ENCODE assay signal across 9 cellular contexts in the genomic region with DNA sequence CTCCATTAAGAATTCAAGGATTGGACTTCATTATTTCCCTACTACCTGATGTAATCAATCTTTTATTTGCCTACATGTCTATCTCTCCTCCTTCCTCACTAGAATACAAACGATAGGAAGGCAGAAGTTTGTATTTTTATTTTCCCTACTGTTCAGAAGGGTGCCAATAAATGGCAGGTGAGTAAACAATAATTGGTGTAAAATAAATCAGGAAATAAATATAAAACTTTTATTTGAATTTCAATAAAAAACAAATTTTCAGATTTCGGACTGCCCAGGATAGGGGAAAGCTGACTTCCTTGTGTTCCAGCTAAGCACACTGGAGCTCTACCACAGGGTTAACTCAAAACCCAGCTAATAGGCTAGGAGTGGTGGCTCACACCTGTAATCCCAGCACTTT.
"Had no signal": no experiment of that assay in that cellular context is flagged by ENCODE, and none has a peak within 500 bp of the region (broad histone marks: within the 10 kb centered on the region; RNA-seq: fewer than 3 reads in every experiment).

No MANE protein-coding gene starts in this region.

- DNase-seq: GM23248, GOT3, H7, H9, HCEC 1CT, HFFc6 had no signal

- H3K4me3 Mint-ChIP-seq: GM23338, H9, HFFc6 had no signal

- ATAC-seq: GM23338, HCT116 had no signal

- H3K4me3 ChIP-seq: GM23248, GM23338, HAP-1 had no signal

- H3K27ac Mint-ChIP-seq: GM23338, H9, HFFc6 had no signal

- H3K4me1 Mint-ChIP-seq: GM23338 had no signal

- H3K9me3 Mint-ChIP-seq: GM23338, H9 had no signal
